20 cellular contexts compared by ENCODE assay signal in genomic region chr4:13511101-13511500, GRCh38. TPM values are rescaled to one million over a fixed set of nuclear protein-coding genes. Genes with fewer than 3 reads are reported as not detected.
"Had no signal": no experiment of that assay in that cellular context is flagged by ENCODE, and none has a peak within 500 bp of the region (broad histone marks: within the 10 kb centered on the region; RNA-seq: fewer than 3 reads in every experiment).

No MANE protein-coding gene starts in this region.

- H3K27me3 ChIP-seq: ovary, right atrium auricular region, upper lobe of left lung had no signal

- H3K4me1 ChIP-seq: left ventricle myocardium inferior, prostate gland, right atrium auricular region, upper lobe of left lung had no signal

- H3K9me3 Mint-ChIP-seq: activated CD4-positive, alpha-beta memory T cell treated with anti-CD3 and anti-CD28 coated beads for 36 hours; activated naive CD8-positive, alpha-beta T cell treated with anti-CD3 and anti-CD28 coated beads for 36 hours; nephron had no signal

- H3K4me3 ChIP-seq: hepatocyte, left ventricle myocardium inferior, ovary, prostate gland, right atrium auricular region, thoracic aorta, upper lobe of left lung had no signal

- ATAC-seq: T-helper 17 cell had no signal

- H3K4me3 Mint-ChIP-seq: activated CD4-positive, alpha-beta memory T cell treated with anti-CD3 and anti-CD28 coated beads for 36 hours; activated naive CD8-positive, alpha-beta T cell treated with anti-CD3 and anti-CD28 coated beads for 36 hours; nephron; T-helper 17 cell had no signal

- DNase-seq: activated CD4-positive, alpha-beta memory T cell treated with anti-CD3 and anti-CD28 coated beads for 36 hours; activated CD4-positive, alpha-beta T cell treated with anti-CD3 and anti-CD28 coated beads for 48 hours; activated naive CD4-positive, alpha-beta T cell treated with Interleukin-2 at 50 U/mL for 16 hours; activated naive CD8-positive, alpha-beta T cell treated with anti-CD3 and anti-CD28 coated beads for 36 hours; activated T-cell treated with anti-CD3 and anti-CD28 coated beads, Interleukin-2, amount 50 U/mL, for 48 hours; kidney glomerular epithelial cell; left ventricle myocardium inferior; ovary; stimulated activated CD4-positive, alpha-beta T cell treated with anti-CD3 and anti-CD28 coated beads, Interleukin-4, amount 100 ng/mL, for 24 hours; stimulated activated naive CD4-positive, alpha-beta T cell treated with Interleukin-2 at 50 U/mL for 16 hours; T-helper 17 cell; upper lobe of left lung had no signal

- H3K9me3 ChIP-seq: left ventricle myocardium inferior, neutrophil, ovary, prostate gland, right atrium auricular region, thoracic aorta, upper lobe of left lung had no signal

- H3K4me1 Mint-ChIP-seq: activated naive CD8-positive, alpha-beta T cell treated with anti-CD3 and anti-CD28 coated beads for 36 hours; nephron; T-helper 17 cell had no signal

- H3K27ac Mint-ChIP-seq: activated CD4-positive, alpha-beta memory T cell treated with anti-CD3 and anti-CD28 coated beads for 36 hours; activated naive CD8-positive, alpha-beta T cell treated with anti-CD3 and anti-CD28 coated beads for 36 hours; nephron; T-helper 17 cell had no signal

- H3K27ac ChIP-seq: epithelial cell of prostate, hepatocyte, left ventricle myocardium inferior, neutrophil, ovary, prostate gland, right atrium auricular region, thoracic aorta, upper lobe of left lung had no signal

- H3K36me3 Mint-ChIP-seq: activated CD4-positive, alpha-beta memory T cell treated with anti-CD3 and anti-CD28 coated beads for 36 hours; activated naive CD8-positive, alpha-beta T cell treated with anti-CD3 and anti-CD28 coated beads for 36 hours had no signal

- H2AFZ ChIP-seq: hepatocyte had no signal

- H3K36me3 ChIP-seq: left ventricle myocardium inferior, neutrophil, ovary, prostate gland, right atrium auricular region, thoracic aorta, upper lobe of left lung had no signal

- H3K4me2 ChIP-seq: hepatocyte had no signal

- H3K79me2 ChIP-seq: hepatocyte had no signal

RNA-seq across cellular contexts. Expression of gene NKX3-2, which starts 33.2 kb away (rescaled TPM):
- total RNA-seq: activated CD4-positive, alpha-beta memory T cell treated with anti-CD3 and anti-CD28 coated beads for 36 hours; activated naive CD8-positive, alpha-beta T cell treated with anti-CD3 and anti-CD28 coated beads for 36 hours; glomerular endothelial cell; left ventricle myocardium inferior; right atrium auricular region; T-helper 17 cell had no signal
